Comparison of ENCODE assay signal across 24 cellular contexts in genomic region chr9:94699715-94700114, GRCh38. TPM values are rescaled to one million over a fixed set of nuclear protein-coding genes. Genes with fewer than 3 reads are reported as not detected.
DNase-seq lines count a peak whose midpoint lies in the region; ATAC-seq, FAIRE-seq and TF ChIP-seq lines count a peak whose summit lies in the region.
"Had no signal": no experiment of that assay in that cellular context is flagged by ENCODE, and none has a peak within 500 bp of the region (broad histone marks: within the 10 kb centered on the region; RNA-seq: fewer than 3 reads in every experiment).

No MANE protein-coding gene starts in this region.

- no peak for FAIRE-seq in astrocyte (lab: Jason Lieb, UNC)
- FAIRE-seq: A204.1, GM12891, GM18507, H54 had no signal

- H3K9me3 ChIP-seq in mammary epithelial cell (replicated peaks; ENCODE audit: insufficient read depth, low read length) (no peaks in the 10 kb centered on the region), breast epithelium (no peaks in the 10 kb centered on the region), astrocyte (ENCODE audit: insufficient read depth, low read depth, low read length) (no peaks in the 10 kb centered on the region), hepatocyte (ENCODE audit: low read depth) (no peaks in the 10 kb centered on the region)
- H3K9me3 ChIP-seq: BE2C; BLaER1 treated with 17β-estradiol and CSF1 and Interleukin-3, amounts not matched to agents 10 nM and 100 nM had no signal

- H3K4me3 Mint-ChIP-seq in astrocyte (ENCODE audit: unreplicated experiment) = no peak overlapping the region
- no peak overlapping the region for H3K4me3 Mint-ChIP-seq in activated T-cell treated with anti-CD3 and anti-CD28 coated beads, Interleukin-2, amount 50 U/mL, for 72 hours
- H3K4me3 Mint-ChIP-seq: CD14-positive monocyte; CD4-positive, alpha-beta T cell; CD8-positive, alpha-beta memory T cell had no signal

- H2AFZ ChIP-seq in mammary epithelial cell (ENCODE audit: low read depth, low read length) = peak overlapping the region; percentile 26
- H2AFZ ChIP-seq in astrocyte (ENCODE audit: low read depth, low read length) = no peak overlapping the region
- no peak overlapping the region for H2AFZ ChIP-seq in hepatocyte

- H3K36me3 Mint-ChIP-seq in astrocyte (ENCODE audit: low read depth, unreplicated experiment) = no peaks in the 10 kb centered on the region
- no peaks in the 10 kb centered on the region for H3K36me3 Mint-ChIP-seq in activated T-cell treated with anti-CD3 and anti-CD28 coated beads, Interleukin-2, amount 50 U/mL, for 72 hours (ENCODE audit: insufficient read depth in 2 of 2)
- H3K36me3 Mint-ChIP-seq: CD14-positive monocyte had no signal

- in situ Hi-C loops in mammary epithelial cell (cut with MboI; ENCODE audit: low sequenced_read_pairs in 2 of 2) = loop anchor here in 1 of 2 donors (25.0 kb wide), 1 partner anchor 213 kb away; no protein-coding TSS in a partner anchor

- no peaks in the 10 kb centered on the region for H3K36me3 ChIP-seq in mammary epithelial cell (ENCODE audit: insufficient read depth, low read length)
- H3K36me3 ChIP-seq in breast epithelium = no peaks in the 10 kb centered on the region
- no peaks in the 10 kb centered on the region for H3K36me3 ChIP-seq in astrocyte (ENCODE audit: insufficient read depth, low read length)
- H3K36me3 ChIP-seq in hepatocyte (replicated peaks; ENCODE audit: insufficient read depth, low read depth) = no peaks in the 10 kb centered on the region
- H3K36me3 ChIP-seq: BE2C; BLaER1 treated with 17β-estradiol and CSF1 and Interleukin-3, amounts not matched to agents 10 nM and 100 nM had no signal

- dilution Hi-C loops in mammary epithelial cell (cut with HindIII; ENCODE audit: low sequenced_read_pairs) = loop anchor here (25.0 kb wide), 1 partner anchor 438 kb away; no protein-coding TSS in a partner anchor

- H3K4me3 ChIP-seq in mammary epithelial cell (replicated peaks in 1 of 3; ENCODE audit: insufficient read depth in 1 of 3, low read depth in 2 of 3, low read length in 3 of 3) (no peak overlapping the region), breast epithelium (no peak overlapping the region), astrocyte (ENCODE audit: insufficient read depth, low read depth, low read length) (no peak overlapping the region), hepatocyte (no peak overlapping the region)
- H3K4me3 ChIP-seq: BLaER1 treated with 17β-estradiol and CSF1 and Interleukin-3, amounts not matched to agents 10 nM and 100 nM had no signal

- peaks cover 2% of the 10 kb centered on the region for H3K9me3 Mint-ChIP-seq in astrocyte (ENCODE audit: unreplicated experiment)
- H3K9me3 Mint-ChIP-seq in activated T-cell treated with anti-CD3 and anti-CD28 coated beads, Interleukin-2, amount 50 U/mL, for 72 hours = no peaks in the 10 kb centered on the region
- H3K9me3 Mint-ChIP-seq: CD4-positive, alpha-beta T cell; CD8-positive, alpha-beta memory T cell had no signal

- H3K79me2 ChIP-seq in mammary epithelial cell (ENCODE audit: insufficient read depth, low read length) (no peaks in the 10 kb centered on the region), astrocyte (ENCODE audit: insufficient read depth, low read length) (no peaks in the 10 kb centered on the region), hepatocyte (no peaks in the 10 kb centered on the region)

- H3K4me1 ChIP-seq in mammary epithelial cell (ENCODE audit: insufficient read depth, low read length) = peaks cover 7% of the 10 kb centered on the region
- no peaks in the 10 kb centered on the region for H3K4me1 ChIP-seq in breast epithelium
- H3K4me1 ChIP-seq in astrocyte (ENCODE audit: insufficient read depth, low read length) = peaks cover 5% of the 10 kb centered on the region
- peaks cover 16% of the 10 kb centered on the region for H3K4me1 ChIP-seq in hepatocyte (ENCODE audit: insufficient read depth)
- H3K4me1 ChIP-seq: BLaER1 treated with 17β-estradiol and CSF1 and Interleukin-3, amounts not matched to agents 10 nM and 100 nM had no signal

- no peak for TF ChIP-seq POLR2A in breast epithelium (IDR thresholded peaks at IDR 0.05)

- TF ChIP-seq CTCF in mammary epithelial cell (conservative IDR thresholded peaks at IDR 0.05 in 1 of 2, IDR thresholded peaks at IDR 0.05 in 1 of 2; ENCODE audit: extremely low read depth in 1 of 2, insufficient read depth in 1 of 2, low read depth in 1 of 2, low read length in 2 of 2) (no peak), breast epithelium (IDR thresholded peaks at IDR 0.05) (no peak), astrocyte (IDR thresholded peaks at IDR 0.05; ENCODE audit: insufficient read depth, low read depth, low read length) (no peak), hepatocyte (IDR thresholded peaks at IDR 0.05; ENCODE audit: poor library complexity) (no peak)

- no peaks in the 10 kb centered on the region for H3K9me2 ChIP-seq in hepatocyte (replicated peaks; ENCODE audit: insufficient read depth)

- H4K20me1 ChIP-seq in mammary epithelial cell (ENCODE audit: insufficient read depth, low read length) (no peaks in the 10 kb centered on the region), astrocyte (ENCODE audit: insufficient read depth, low read length) (no peaks in the 10 kb centered on the region), hepatocyte (ENCODE audit: insufficient read depth, poor library complexity, severe bottlenecking) (no peaks in the 10 kb centered on the region)
- H4K20me1 ChIP-seq: BLaER1 treated with 17β-estradiol and CSF1 and Interleukin-3, amounts not matched to agents 10 nM and 100 nM had no signal

- no TSS peak for BruUV-seq in mammary epithelial cell (replicated peaks; lab: Mats Ljungman, UMichigan)

- H3K9ac ChIP-seq in mammary epithelial cell (ENCODE audit: insufficient read depth, low read length) (no peak overlapping the region), astrocyte (ENCODE audit: low read length) (no peak overlapping the region)
- H3K9ac ChIP-seq: BLaER1 treated with 17β-estradiol and CSF1 and Interleukin-3, amounts not matched to agents 10 nM and 100 nM had no signal

- WGBS in mammary epithelial cell (ENCODE audit: low coverage, missing lambda C conversion rate) = 36% methylated on average over 3 of the region's 3 CpGs
- 83% methylated on average over 3 of the region's 3 CpGs for WGBS in hepatocyte (ENCODE audit: low lambda C conversion rate, missing lambda C conversion rate)

- CTCF ChIA-PET in mammary epithelial cell (lab: Charles Lee; ENCODE audit: low non-redundant PET) = no interaction called here

- H3K27me3 ChIP-seq in mammary epithelial cell (ENCODE audit: insufficient read depth, low read length) (no peaks in the 10 kb centered on the region), breast epithelium (no peaks in the 10 kb centered on the region), astrocyte (ENCODE audit: insufficient read depth, low read length) (peaks cover 5% of the 10 kb centered on the region), hepatocyte (no peaks in the 10 kb centered on the region)
- H3K27me3 ChIP-seq: BE2C; BLaER1 treated with 17β-estradiol and CSF1 and Interleukin-3, amounts not matched to agents 10 nM and 100 nM had no signal

- peaks cover 28% of the 10 kb centered on the region for H3K4me1 Mint-ChIP-seq in astrocyte (ENCODE audit: low read depth, unreplicated experiment)
- no peaks in the 10 kb centered on the region for H3K4me1 Mint-ChIP-seq in activated T-cell treated with anti-CD3 and anti-CD28 coated beads, Interleukin-2, amount 50 U/mL, for 72 hours (ENCODE audit: low read depth)
- H3K4me1 Mint-ChIP-seq: CD14-positive monocyte; CD8-positive, alpha-beta memory T cell had no signal

- DNase-seq in mammary epithelial cell (no peak), breast epithelium (ENCODE audit: low spot score in 2 of 2) (no peak), astrocyte (ENCODE audit: low read depth) (no peak), hepatocyte (ENCODE audit: low spot score) (no peak), NK-92 (lab: John Stamatoyannopoulos, UW; ENCODE audit: unreplicated experiment) (no peak), AG08396 (ENCODE audit: low spot score) (no peak)
- no peak for DNase-seq in activated T-cell treated with anti-CD3 and anti-CD28 coated beads, Interleukin-2, amount 50 U/mL, for 72 hours
- DNase-seq: AML-193; BE2C; Calu3; CD4-positive, alpha-beta T cell; CD8-positive, alpha-beta memory T cell; DMS53; DMS79 treated with DMSO at 0.1 percent for 48 hours; GF-D8; GOT3; HCEC 1CT had no signal

- no peak for ATAC-seq in activated T-cell treated with anti-CD3 and anti-CD28 coated beads, Interleukin-2, amount 50 U/mL, for 72 hours (replicated peaks in 1 of 2)

- intact Hi-C loops in mammary epithelial cell (cut with micrococcal nuclease) (no loop called here), breast epithelium (cut with DNase I; ENCODE audit: low total_unique reads) (loop anchor here (10.0 kb wide), 1 partner anchor 215 kb away; no protein-coding TSS in a partner anchor)

- peaks cover 7% of the 10 kb centered on the region for H3K27me3 Mint-ChIP-seq in astrocyte (ENCODE audit: low read depth, unreplicated experiment)
- peaks cover 20% of the 10 kb centered on the region for H3K27me3 Mint-ChIP-seq in activated T-cell treated with anti-CD3 and anti-CD28 coated beads, Interleukin-2, amount 50 U/mL, for 72 hours (ENCODE audit: low read depth)

- H3K27ac ChIP-seq in mammary epithelial cell (ENCODE audit: insufficient read depth, low read depth, low read length) (no peak overlapping the region), breast epithelium (no peak overlapping the region), astrocyte (ENCODE audit: low read depth, low read length) (no peak overlapping the region), hepatocyte (peak overlapping the region; percentile 15)
- H3K27ac ChIP-seq: 22Rv1; BLaER1 treated with 17β-estradiol and CSF1 and Interleukin-3, amounts not matched to agents 10 nM and 100 nM had no signal

- H3K27ac Mint-ChIP-seq in astrocyte (ENCODE audit: unreplicated experiment) = peak overlapping the region; percentile 67
- no peak overlapping the region for H3K27ac Mint-ChIP-seq in activated T-cell treated with anti-CD3 and anti-CD28 coated beads, Interleukin-2, amount 50 U/mL, for 72 hours
- H3K27ac Mint-ChIP-seq: CD14-positive monocyte; CD4-positive, alpha-beta T cell; CD8-positive, alpha-beta memory T cell had no signal

- H3K4me2 ChIP-seq in mammary epithelial cell (ENCODE audit: insufficient read depth, low read depth, low read length) (no peak overlapping the region), astrocyte (ENCODE audit: low read length) (no peak overlapping the region), hepatocyte (no peak overlapping the region)
- H3K4me2 ChIP-seq: BLaER1 treated with 17β-estradiol and CSF1 and Interleukin-3, amounts not matched to agents 10 nM and 100 nM had no signal

RNA-seq across cellular contexts. Expression of gene AOPEP, which starts 26.8 kb away (rescaled TPM):
- total RNA-seq in mammary epithelial cell (10 to 100 TPM; 25.6 to 80.7 TPM), breast epithelium (10 to 100 TPM; 15.5 to 94.1 (median 87.5) TPM), astrocyte (73.2 and 75.3 TPM in 2 replicates), hepatocyte (82.1 and 101 TPM in 2 replicates)
- polyA plus RNA-seq in mammary epithelial cell (20.9 TPM), hepatocyte (81.3 and 82.8 TPM in 2 replicates)
- polyA minus RNA-seq in mammary epithelial cell = 13.7 TPM
- 10 to 100 TPM in 1 of 2 donors, 1 to 10 TPM in 1; 9.0 to 13.2 TPM for total RNA-seq in activated T-cell treated with anti-CD3 and anti-CD28 coated beads, Interleukin-2, amount 50 U/mL, for 72 hours
